ENCODE assay signal across 9 cellular contexts in the genomic region with DNA sequence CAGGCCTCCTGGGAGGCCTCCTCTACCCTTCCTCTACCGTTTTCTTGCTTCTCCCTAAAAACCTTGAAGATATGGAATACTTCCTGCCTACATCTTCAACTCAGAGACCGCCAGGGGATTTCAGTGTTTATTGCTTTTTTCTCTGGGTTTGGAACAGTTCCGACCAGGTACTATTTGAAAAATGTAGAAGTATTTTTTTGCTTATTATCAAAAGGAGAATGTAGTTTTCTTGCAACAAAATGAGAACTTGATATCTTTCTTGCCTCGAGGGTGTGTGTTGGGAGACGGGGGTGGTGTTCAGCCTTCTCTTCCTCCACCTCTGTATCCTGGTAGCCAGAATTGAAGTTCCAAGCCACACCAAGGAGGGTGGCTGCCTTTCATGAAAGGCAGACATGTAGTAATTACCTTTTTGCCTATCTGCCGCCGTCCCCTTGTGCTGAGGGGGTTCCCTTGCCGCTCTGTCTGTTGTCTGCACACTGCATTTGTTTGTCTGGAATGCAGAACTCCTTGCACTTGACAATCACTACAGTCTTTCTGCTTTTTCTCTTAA.
DNase-seq lines count a peak whose midpoint lies in the region; ATAC-seq and TF ChIP-seq lines count a peak whose summit lies in the region.
"Had no signal": no experiment of that assay in that cellular context is flagged by ENCODE, and none has a peak within 500 bp of the region (broad histone marks: within the 10 kb centered on the region; RNA-seq: fewer than 3 reads in every experiment).

No MANE protein-coding gene starts in this region.

- no peak for TF ChIP-seq CTCF in cardiac muscle cell (IDR thresholded peaks at IDR 0.05; ENCODE audit: low read depth, low read length)
- no peak for TF ChIP-seq CTCF in endodermal cell (conservative IDR thresholded peaks at IDR 0.05)
- TF ChIP-seq CTCF in osteoblast (IDR thresholded peaks at IDR 0.05; ENCODE audit: extremely low read depth, low read depth, low read length) = no peak
- no peak for TF ChIP-seq CTCF in vagina (IDR thresholded peaks at IDR 0.05)

- H3K4me1 Mint-ChIP-seq in endodermal cell = peaks cover 71% of the 10 kb centered on the region

- no peaks in the 10 kb centered on the region for H3K27me3 ChIP-seq in cardiac muscle cell
- no peaks in the 10 kb centered on the region for H3K27me3 ChIP-seq in endodermal cell (ENCODE audit: control insufficient read depth, insufficient read depth, low read length, poor library complexity, severe bottlenecking)
- H3K27me3 ChIP-seq in osteoblast (ENCODE audit: insufficient read depth, low read length) = no peaks in the 10 kb centered on the region
- H3K27me3 ChIP-seq in vagina = no peaks in the 10 kb centered on the region

- H3K9me3 Mint-ChIP-seq in endodermal cell = no peaks in the 10 kb centered on the region

- DNase-seq in cardiac muscle cell (ENCODE audit: low read depth in 1 of 2, low spot score in 1 of 2) (peak in 1 of 2 donors; percentile 37), Right ventricle myocardium inferior (ENCODE audit: missing footprints) (no peak), endodermal cell (no peak), osteoblast (ENCODE audit: insufficient read length, low spot score, missing footprints) (no peak), vagina (ENCODE audit: extremely low spot score in 2 of 2) (no peak), midbrain (lab: John Stamatoyannopoulos, UW) (no peak), GOT3 (lab: John Stamatoyannopoulos, UW) (no peak)
- DNase-seq: activated CD8-positive, alpha-beta memory T cell treated with anti-CD3 and anti-CD28 coated beads, Interleukin-2, amount 50 U/mL, for 4 hours had no signal

- ATAC-seq in Right ventricle myocardium inferior (no peak), GM19328 (IDR thresholded peaks at IDR 0.05; ENCODE audit: unreplicated experiment) (no peak)

- H3K4me3 ChIP-seq in cardiac muscle cell = no peak overlapping the region
- no peak overlapping the region for H3K4me3 ChIP-seq in endodermal cell (ENCODE audit: low read length)
- H3K4me3 ChIP-seq in osteoblast (ENCODE audit: insufficient read depth, low read length) = no peak overlapping the region
- peak overlapping the region in 1 of 2 donors; percentile 8 for H3K4me3 ChIP-seq in vagina

- intact Hi-C loops in Right ventricle myocardium inferior (cut with DNase I) = no loop called here
- intact Hi-C loops in vagina (cut with DNase I) = no loop called here

- H3K4me2 ChIP-seq in osteoblast (ENCODE audit: insufficient read depth, low read length) = peak overlapping the region; percentile 59

- H3K79me2 ChIP-seq in osteoblast (ENCODE audit: insufficient read depth, low read length) = no peaks in the 10 kb centered on the region

- H3K9me3 ChIP-seq in cardiac muscle cell (ENCODE audit: low read depth) (no peaks in the 10 kb centered on the region), endodermal cell (ENCODE audit: control insufficient read depth, low read length) (no peaks in the 10 kb centered on the region), osteoblast (ENCODE audit: low read depth, low read length) (no peaks in the 10 kb centered on the region), vagina (no peaks in the 10 kb centered on the region)

- no peaks in the 10 kb centered on the region for H3K36me3 ChIP-seq in cardiac muscle cell
- no peaks in the 10 kb centered on the region for H3K36me3 ChIP-seq in endodermal cell (ENCODE audit: control insufficient read depth, insufficient read depth, low read length)
- H3K36me3 ChIP-seq in osteoblast (ENCODE audit: insufficient read depth, low read length) = no peaks in the 10 kb centered on the region
- H3K36me3 ChIP-seq in vagina = no peaks in the 10 kb centered on the region

- H3K36me3 Mint-ChIP-seq in endodermal cell (ENCODE audit: low read depth) = no peaks in the 10 kb centered on the region

- H3K4me3 Mint-ChIP-seq in endodermal cell = no peak overlapping the region

- H3K4me1 ChIP-seq in cardiac muscle cell (ENCODE audit: low read depth) = peaks cover 64% of the 10 kb centered on the region
- H3K4me1 ChIP-seq in endodermal cell (ENCODE audit: control insufficient read depth, insufficient read depth, low read length) = peaks cover 28% of the 10 kb centered on the region
- H3K4me1 ChIP-seq in osteoblast (ENCODE audit: insufficient read depth, low read length) = peaks cover 47% of the 10 kb centered on the region
- peaks cover 97% of the 10 kb centered on the region for H3K4me1 ChIP-seq in vagina

- no peak overlapping the region for H2AFZ ChIP-seq in osteoblast (ENCODE audit: low read length)

- H3K27ac ChIP-seq in cardiac muscle cell (peak overlapping the region; percentile 93), endodermal cell (ENCODE audit: low read depth, low read length) (peak overlapping the region; percentile 89), osteoblast (ENCODE audit: low read depth, low read length) (peak overlapping the region; percentile 80), vagina (peak overlapping the region; percentile 82)

- peak overlapping the region; percentile 53 for H3K27ac Mint-ChIP-seq in endodermal cell

- H3K9ac ChIP-seq in endodermal cell (ENCODE audit: extremely low read depth, low read length, poor library complexity, severe bottlenecking) = no peak overlapping the region

- no peaks in the 10 kb centered on the region for H3K27me3 Mint-ChIP-seq in endodermal cell (ENCODE audit: insufficient read depth)

- H4K20me1 ChIP-seq in osteoblast (ENCODE audit: insufficient read depth, low read length) = no peaks in the 10 kb centered on the region

- 69 to 86% methylated on average over 2 to 8 of the region's 8 CpGs for WGBS in endodermal cell (ENCODE audit: insufficient coverage in 1 of 2, insufficient read length in 1 of 2), 2 experiments

- TF ChIP-seq POLR2A in vagina (IDR thresholded peaks at IDR 0.05) = no peak
